Comparison of ENCODE assay signal across 1 cellular context in genomic region chr4:39464886-39465501, GRCh38.
TF ChIP-seq lines count a peak whose summit lies in the region.

No MANE protein-coding gene starts in this region.

TF ChIP-seq in K562, 482 proteins besides CTCF, POLR2A, EP300 and RAD21 (continued from another document and continues in another):
- no peak for TF ChIP-seq ZNF165 (CRISPR knock-in tag; IDR thresholded peaks at IDR 0.05; ENCODE audit: borderline replicate concordance)
- peak; percentile 92 for TF ChIP-seq PHF20 (IDR thresholded peaks at IDR 0.05; ENCODE audit: partially characterized antibody)
- no peak for TF ChIP-seq ZNF695 (CRISPR knock-in tag; IDR thresholded peaks at IDR 0.05)
- TF ChIP-seq THRA (IDR thresholded peaks at IDR 0.05) = 0 out of 2 replicates have a peak, but pooled peaks have one; percentile 28
- no peak for TF ChIP-seq PURB (CRISPR knock-in tag; IDR thresholded peaks at IDR 0.05; ENCODE audit: low read depth)
- TF ChIP-seq THRAP3 (IDR thresholded peaks at IDR 0.05; ENCODE audit: borderline replicate concordance) = no peak
- TF ChIP-seq CHD2 (IDR thresholded peaks at IDR 0.05; ENCODE audit: low read depth, low read length) = no peak
- TF ChIP-seq HMGXB4 (CRISPR knock-in tag; IDR thresholded peaks at IDR 0.05) = no peak
- no peak for TF ChIP-seq CBFA2T3 (IDR thresholded peaks at IDR 0.05)
- no peak for TF ChIP-seq ZBTB11 (CRISPR knock-in tag; IDR thresholded peaks at IDR 0.05)
- peak; percentile 79 for TF ChIP-seq ZNF592 (IDR thresholded peaks at IDR 0.05)
- TF ChIP-seq SRSF3 (IDR thresholded peaks at IDR 0.05; ENCODE audit: insufficient read depth, low read length) = no peak
- TF ChIP-seq ETS1 (conservative IDR thresholded peaks at IDR 0.05; ENCODE audit: control insufficient read depth, low read depth, low read length) = no peak
- peak in 1 of 3 experiments; percentile 85 for TF ChIP-seq YY1 (IDR thresholded peaks at IDR 0.05; ENCODE audit: borderline replicate concordance in 1 of 3, control insufficient read depth in 1 of 3, extremely low read depth in 1 of 3, insufficient read depth in 3 of 3, insufficient read length in 1 of 3, insufficient replicate concordance in 2 of 3, low read depth in 1 of 3, low read length in 2 of 3)
- no peak for TF ChIP-seq ZNF232 (CRISPR knock-in tag; IDR thresholded peaks at IDR 0.05)
- TF ChIP-seq ZNF175 (CRISPR knock-in tag; IDR thresholded peaks at IDR 0.05; ENCODE audit: low read depth) = peak; percentile 65; the same call in 1 of the 2 replicates
- TF ChIP-seq ATF7 (IDR thresholded peaks at IDR 0.05) = peak; percentile 99
- TF ChIP-seq CUX1 (CRISPR knock-in tag; IDR thresholded peaks at IDR 0.05) = peak; percentile 44; the same call in 1 of the 2 replicates
- TF ChIP-seq ZBTB2 (IDR thresholded peaks at IDR 0.05) = no peak
- TF ChIP-seq ZNF609 (CRISPR knock-in tag; IDR thresholded peaks at IDR 0.05; ENCODE audit: borderline replicate concordance) = no peak
- TF ChIP-seq ARHGAP35 (IDR thresholded peaks at IDR 0.05; ENCODE audit: partially characterized antibody) = no peak
- TF ChIP-seq TAF7 (tag; IDR thresholded peaks at IDR 0.05) = no peak
- no peak for TF ChIP-seq PML (IDR thresholded peaks at IDR 0.05; ENCODE audit: low read length)
- TF ChIP-seq DPF2 (IDR thresholded peaks at IDR 0.05) = no peak; the same call in 1 of the 2 replicates
- 0 out of 4 replicates have a peak, but pooled peaks of 1 of the 2 experiments have one; percentile 52 for TF ChIP-seq CSDE1 (IDR thresholded peaks at IDR 0.05)
- TF ChIP-seq MTA1 (IDR thresholded peaks at IDR 0.05; ENCODE audit: borderline replicate concordance) = peak; percentile 95
- TF ChIP-seq CCNT2 (IDR thresholded peaks at IDR 0.05; ENCODE audit: borderline replicate concordance, extremely low read depth, insufficient read length, low read depth, low read length) = no peak
- TF ChIP-seq ZNF143 (CRISPR knock-in tag; IDR thresholded peaks at IDR 0.05) = no peak
- no peak for TF ChIP-seq NR4A1 (CRISPR knock-in tag; IDR thresholded peaks at IDR 0.05)
- TF ChIP-seq NR4A1 (tag; IDR thresholded peaks at IDR 0.05) = 0 out of 2 replicates have a peak, but pooled peaks have one; percentile 42
- TF ChIP-seq CBX3 (IDR thresholded peaks at IDR 0.05; ENCODE audit: borderline replicate concordance in 1 of 2, low read length in 2 of 2) = 0 out of 3 replicates have a peak, but pooled peaks of 1 of the 2 experiments have one; percentile 64
- no peak for TF ChIP-seq SMAD3 (CRISPR knock-in tag; conservative IDR thresholded peaks at IDR 0.05)
